In the genomic region with DNA sequence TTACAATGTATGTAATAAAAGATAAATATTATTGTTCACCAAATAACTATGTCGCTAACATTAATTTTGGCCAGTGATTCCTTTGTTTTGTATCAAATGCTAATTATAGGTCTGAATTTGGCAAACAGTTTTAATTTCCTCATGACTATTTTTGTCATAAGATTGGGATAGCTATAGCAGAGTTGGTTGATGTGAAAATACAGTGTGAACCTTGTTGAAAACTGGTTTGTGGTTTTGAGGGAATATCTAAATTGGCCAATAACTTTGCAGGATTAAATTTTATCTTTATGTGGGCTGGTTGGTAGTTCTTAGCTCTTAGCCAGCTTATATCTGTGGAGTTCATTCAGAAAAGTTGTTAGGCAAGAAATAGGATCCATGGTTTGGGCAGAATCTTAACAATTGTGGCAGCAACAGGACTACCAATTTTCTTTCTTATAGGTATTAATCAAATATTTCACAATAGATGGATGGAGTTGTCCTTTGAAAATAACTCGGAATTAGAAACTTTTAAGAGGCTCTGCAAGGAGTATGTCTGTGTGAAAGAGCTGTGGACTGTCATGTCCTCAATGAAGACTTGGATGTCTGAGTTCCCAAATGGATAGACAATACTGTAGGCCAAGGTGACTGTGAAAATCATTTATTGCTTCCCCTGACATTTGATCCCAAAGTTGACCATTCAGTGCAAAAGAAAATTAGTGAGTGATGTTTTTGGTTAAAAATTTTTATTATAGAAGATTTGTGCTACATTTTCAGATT, we compare ENCODE assay signal across 21 cellular contexts.
A peak's percentile ranks its signal among the peaks of the same experiment; 100 is the strongest.
DNase-seq lines count a peak whose midpoint lies in the region; ATAC-seq, FAIRE-seq and TF ChIP-seq lines count a peak whose summit lies in the region.
"Had no signal": no experiment of that assay in that cellular context is flagged by ENCODE, and none has a peak within 500 bp of the region (broad histone marks: within the 10 kb centered on the region; RNA-seq: fewer than 3 reads in every experiment).

No MANE protein-coding gene starts in this region.

- no peak for FAIRE-seq in urothelium cell line (lab: Jason Lieb, UNC)
- FAIRE-seq: GM12878 had no signal

- peaks cover 32% of the 10 kb centered on the region for H3K4me1 ChIP-seq in psoas muscle
- H3K4me1 ChIP-seq: BE2C, HAP-1 had no signal

- DNase-seq in left ventricle myocardium superior (no peak), left cardiac atrium (no peak), amniotic epithelial cell (ENCODE audit: low read depth) (peak; percentile 54), psoas muscle (no peak), RWPE1 (ENCODE audit: low spot score) (no peak), urothelium cell line (ENCODE audit: low spot score) (no peak)
- DNase-seq: ACHN; BE2C; C1 segment of cervical spinal cord; CD4-positive, CD25-positive, alpha-beta regulatory T cell; CD8-positive, alpha-beta memory T cell; COR-L47; DMS 273 treated with DMSO at 0.1 percent for 48 hours; DMS53; DND-41; EL; GM23248 had no signal

- 57 to 75% (median 65%) methylated on average over 2 of the region's 2 CpGs for WGBS in psoas muscle, 3 donors

- intact Hi-C loops in left ventricle myocardium superior (cut with micrococcal nuclease) (no loop called here), left cardiac atrium (cut with DNase I) (no loop called here), psoas muscle (cut with DNase I) (no loop called here)

- CTCF ChIA-PET in RWPE1 (lab: Yijun Ruan, JAX) = no interaction called here

- ATAC-seq in left ventricle myocardium superior = peak; percentile 60
- ATAC-seq in left cardiac atrium = no peak
- ATAC-seq in psoas muscle = peak in 3 of 4 donors; percentile 27 to 63 (median 57)
- ATAC-seq in GM21390 (IDR thresholded peaks at IDR 0.05; ENCODE audit: unreplicated experiment) = no peak
- ATAC-seq: GM12878 had no signal

- POLR2A ChIA-PET in RWPE1 (lab: Yijun Ruan, JAX; ENCODE audit: low non-redundant PET) = no interaction called here

- no peaks in the 10 kb centered on the region for H3K27me3 ChIP-seq in psoas muscle (ENCODE audit: insufficient read depth in 3 of 3, low read length in 2 of 3)
- H3K27me3 ChIP-seq: BE2C had no signal

- TF ChIP-seq CTCF in psoas muscle (IDR thresholded peaks at IDR 0.05) = no peak
- TF ChIP-seq CTCF in RWPE1 (conservative IDR thresholded peaks at IDR 0.05; ENCODE audit: low read depth) = no peak

- no peaks in the 10 kb centered on the region for H3K36me3 ChIP-seq in psoas muscle (ENCODE audit: insufficient read depth in 1 of 2, low read depth in 1 of 2)
- H3K36me3 ChIP-seq: BE2C, HAP-1 had no signal

- no peak overlapping the region for H3K4me3 ChIP-seq in psoas muscle
- H3K4me3 ChIP-seq: GM12878, GM23248, HAP-1 had no signal

- H3K9me3 ChIP-seq in psoas muscle = no peaks in the 10 kb centered on the region
- H3K9me3 ChIP-seq: BE2C, HAP-1 had no signal

- peak overlapping the region; percentile 25 for H3K27ac ChIP-seq in psoas muscle
- H3K27ac ChIP-seq in RWPE1 = no peak overlapping the region
- H3K27ac ChIP-seq: GM23248, HL-60 had no signal

Comparison
In these comparisons a context has a peak if more than half of its experiments do, and no peak if none do; other contexts are left out.
1. ATAC-seq: peak in left ventricle myocardium superior (single experiment) and psoas muscle (3 of 4); none in left cardiac atrium (0 of 2) and GM21390 (single experiment).